In genomic region chr2:70657246-70657645, GRCh38 we compare ENCODE assay signal across 5 cellular contexts.
"Had no signal": no experiment of that assay in that cellular context is flagged by ENCODE, and none has a peak within 500 bp of the region (broad histone marks: within the 10 kb centered on the region; RNA-seq: fewer than 3 reads in every experiment).

No MANE protein-coding gene starts in this region.

- H3K9me3 ChIP-seq: heart left ventricle, upper lobe of left lung had no signal

- DNase-seq: foreskin melanocyte; heart left ventricle; spleen; stimulated activated naive B cell treated with anti-CD40 and anti-IgM and Interleukin-4, amounts not matched to agents 10 μg/mL and 1 μg/mL and 100 μg/mL, for 72 hours; upper lobe of left lung had no signal

- H3K4me1 ChIP-seq: heart left ventricle, spleen, upper lobe of left lung had no signal

- H3K36me3 ChIP-seq: heart left ventricle, spleen, upper lobe of left lung had no signal

- H3K4me3 ChIP-seq: heart left ventricle, spleen, upper lobe of left lung had no signal

- H3K27ac ChIP-seq: heart left ventricle, spleen, upper lobe of left lung had no signal
